In genomic region chr6:26318459-26319404, GRCh38 we compare ENCODE assay signal across 1 cellular context.
TF ChIP-seq lines count a peak whose summit lies in the region.

No MANE protein-coding gene starts in this region.

TF ChIP-seq in K562, 482 proteins besides CTCF, POLR2A, EP300 and RAD21 (continued from another document):
- TF ChIP-seq CREB3 (tag; conservative IDR thresholded peaks at IDR 0.05; ENCODE audit: low read depth): no peak
- TF ChIP-seq SUPT5H (IDR thresholded peaks at IDR 0.05): no peak
- TF ChIP-seq MLLT1 (IDR thresholded peaks at IDR 0.05): peak; percentile 30 to 97; a peak in 3 of 4 replicates
- TF ChIP-seq ZNF133 (CRISPR knock-in tag; IDR thresholded peaks at IDR 0.05): no peak
- no peak for TF ChIP-seq JUND (IDR thresholded peaks at IDR 0.05; ENCODE audit: borderline replicate concordance, low read depth, low read length)
- peak; percentile 3; the same call in 1 of the 3 replicates for TF ChIP-seq JUND (tag; IDR thresholded peaks at IDR 0.05; ENCODE audit: borderline replicate concordance, low read depth, low read length)
- no peak for TF ChIP-seq CGGBP1 (CRISPR knock-in tag; IDR thresholded peaks at IDR 0.05)
- 0 out of 2 replicates have a peak, but pooled peaks have one; percentile 53 for TF ChIP-seq LEF1 (IDR thresholded peaks at IDR 0.05)
- TF ChIP-seq FOXJ2 (tag; IDR thresholded peaks at IDR 0.05): no peak
- peak; percentile 27 for TF ChIP-seq CHD1 (IDR thresholded peaks at IDR 0.05; ENCODE audit: low read length)
- no peak for TF ChIP-seq RNF2 (IDR thresholded peaks at IDR 0.05)
